ENCODE assay signal across 21 cellular contexts in genomic region chr4:108796173-108796572, GRCh38. TPM values are rescaled to one million over a fixed set of nuclear protein-coding genes. Genes with fewer than 3 reads are reported as not detected.
A peak's percentile ranks its signal among the peaks of the same experiment; 100 is the strongest.
DNase-seq lines count a peak whose midpoint lies in the region; ATAC-seq and TF ChIP-seq lines count a peak whose summit lies in the region.
"Had no signal": no experiment of that assay in that cellular context is flagged by ENCODE, and none has a peak within 500 bp of the region (broad histone marks: within the 10 kb centered on the region; RNA-seq: fewer than 3 reads in every experiment).

No MANE protein-coding gene starts in this region.

- DNase-seq in NCI-H82 (lab: John Stamatoyannopoulos, UW): peak; percentile 10
- DNase-seq in NCI-H82 treated with DMSO at 0.1 percent for 48 hours (lab: John Stamatoyannopoulos, UW; ENCODE audit: unreplicated experiment): no peak
- DNase-seq in left ventricle myocardium inferior: no peak
- DNase-seq in pulmonary artery endothelial cell (ENCODE audit: low read depth, low spot score): peak; percentile 19
- no peak for DNase-seq in amniotic stem cell (lab: John Stamatoyannopoulos, UW)
- DNase-seq in CD4-positive, alpha-beta T cell: no peak
- DNase-seq: BE2C; Calu3; CD4-positive, alpha-beta memory T cell; KBM-7; NCI-H1048; NCI-H1436 treated with DMSO at 0.1 percent for 48 hours; NCI-H2029 treated with DMSO at 0.1 percent for 48 hours; NCI-H2171 treated with DMSO at 0.1 percent for 48 hours; NCI-H748 treated with DMSO at 0.1 percent for 48 hours; PC-3 had no signal

- TF ChIP-seq CTCF in left ventricle myocardium inferior (IDR thresholded peaks at IDR 0.05; ENCODE audit: borderline replicate concordance): no peak
- no peak for TF ChIP-seq CTCF in CD4-positive, alpha-beta T cell (IDR thresholded peaks at IDR 0.05)

- H3K27ac Mint-ChIP-seq in CD4-positive, alpha-beta T cell: no peak overlapping the region
- H3K27ac Mint-ChIP-seq: CD4-positive, alpha-beta memory T cell had no signal

- intact Hi-C loops in left ventricle myocardium inferior (cut with micrococcal nuclease): no loop called here
- intact Hi-C loops in CD4-positive, alpha-beta T cell (cut with DNase I, micrococcal nuclease): no loop called here

- no peaks in the 10 kb centered on the region for H3K9me3 ChIP-seq in left ventricle myocardium inferior (replicated peaks)
- H3K9me3 ChIP-seq in CD4-positive, alpha-beta T cell (ENCODE audit: control insufficient read depth, low read length): no peaks in the 10 kb centered on the region
- H3K9me3 ChIP-seq: BE2C had no signal

- no peaks in the 10 kb centered on the region for H3K36me3 ChIP-seq in left ventricle myocardium inferior
- H3K36me3 ChIP-seq: BE2C had no signal

- H3K27me3 ChIP-seq in left ventricle myocardium inferior (ENCODE audit: low read depth): no peaks in the 10 kb centered on the region
- H3K27me3 ChIP-seq in CD4-positive, alpha-beta T cell (ENCODE audit: control insufficient read depth, insufficient read depth, low read length): no peaks in the 10 kb centered on the region
- H3K27me3 ChIP-seq: BE2C had no signal

- H3K9me3 Mint-ChIP-seq in CD4-positive, alpha-beta T cell: no peaks in the 10 kb centered on the region
- H3K9me3 Mint-ChIP-seq: CD4-positive, alpha-beta memory T cell had no signal

- H3K27me3 Mint-ChIP-seq in CD4-positive, alpha-beta T cell: no peaks in the 10 kb centered on the region

- H3K4me3 ChIP-seq in left ventricle myocardium inferior: no peak overlapping the region

- H3K27ac ChIP-seq in left ventricle myocardium inferior (replicated peaks): peak overlapping the region; percentile 25
- no peak overlapping the region for H3K27ac ChIP-seq in CD4-positive, alpha-beta T cell (ENCODE audit: low read depth, low read length)
- H3K27ac ChIP-seq: 22Rv1, RWPE1 had no signal

- no peaks in the 10 kb centered on the region for H3K4me1 Mint-ChIP-seq in CD4-positive, alpha-beta T cell (ENCODE audit: low read depth)
- H3K4me1 Mint-ChIP-seq: CD4-positive, alpha-beta memory T cell had no signal

- CTCF ChIA-PET in CD4-positive, alpha-beta T cell (lab: Charles Lee): no interaction called here

- no peaks in the 10 kb centered on the region for H3K36me3 Mint-ChIP-seq in CD4-positive, alpha-beta T cell (ENCODE audit: low read depth)
- H3K36me3 Mint-ChIP-seq: CD4-positive, alpha-beta memory T cell had no signal

- H3K4me3 Mint-ChIP-seq in CD4-positive, alpha-beta T cell: no peak overlapping the region
- H3K4me3 Mint-ChIP-seq: CD4-positive, alpha-beta memory T cell had no signal

- ATAC-seq in HG02759 (IDR thresholded peaks at IDR 0.05; ENCODE audit: unreplicated experiment) (no peak), HG03095 (IDR thresholded peaks at IDR 0.05; ENCODE audit: unreplicated experiment) (no peak)
- ATAC-seq in CD4-positive, alpha-beta T cell (ENCODE audit: poor library complexity): no peak
- ATAC-seq: PC-3 had no signal

- POLR2A ChIA-PET in CD4-positive, alpha-beta T cell (lab: Charles Lee): no interaction called here

- peaks cover 24% of the 10 kb centered on the region for H3K4me1 ChIP-seq in left ventricle myocardium inferior
- H3K4me1 ChIP-seq: BE2C had no signal

RNA-seq across cellular contexts. Expression of gene ETNPPL, which starts 33.3 kb away (rescaled TPM):
- 10.6 TPM for total RNA-seq in left ventricle myocardium inferior
- total RNA-seq in pulmonary artery endothelial cell: 0.07 TPM in 1 of 2 replicates, not detected in the other
- total RNA-seq in CD4-positive, alpha-beta T cell: not detected
- total RNA-seq: CD4-positive, alpha-beta memory T cell; NCI-H460; PC-3 had no signal

Comparison
In these comparisons a context has a peak if more than half of its experiments do, and no peak if none do; other contexts are left out.
1. DNase-seq: peak in NCI-H82 (single experiment) and pulmonary artery endothelial cell (single experiment); none in NCI-H82 treated with DMSO at 0.1 percent for 48 hours (single experiment), left ventricle myocardium inferior (single experiment), amniotic stem cell (single experiment) and CD4-positive, alpha-beta T cell (0 of 10).
2. RNA of gene ETNPPL, which starts 33.3 kb away (total RNA-seq): 10.6 TPM in left ventricle myocardium inferior (single experiment); 0.07 TPM in pulmonary artery endothelial cell and not detected in CD4-positive, alpha-beta T cell; every median in the first group is over 10 times any median in the second.